In the genomic region with DNA sequence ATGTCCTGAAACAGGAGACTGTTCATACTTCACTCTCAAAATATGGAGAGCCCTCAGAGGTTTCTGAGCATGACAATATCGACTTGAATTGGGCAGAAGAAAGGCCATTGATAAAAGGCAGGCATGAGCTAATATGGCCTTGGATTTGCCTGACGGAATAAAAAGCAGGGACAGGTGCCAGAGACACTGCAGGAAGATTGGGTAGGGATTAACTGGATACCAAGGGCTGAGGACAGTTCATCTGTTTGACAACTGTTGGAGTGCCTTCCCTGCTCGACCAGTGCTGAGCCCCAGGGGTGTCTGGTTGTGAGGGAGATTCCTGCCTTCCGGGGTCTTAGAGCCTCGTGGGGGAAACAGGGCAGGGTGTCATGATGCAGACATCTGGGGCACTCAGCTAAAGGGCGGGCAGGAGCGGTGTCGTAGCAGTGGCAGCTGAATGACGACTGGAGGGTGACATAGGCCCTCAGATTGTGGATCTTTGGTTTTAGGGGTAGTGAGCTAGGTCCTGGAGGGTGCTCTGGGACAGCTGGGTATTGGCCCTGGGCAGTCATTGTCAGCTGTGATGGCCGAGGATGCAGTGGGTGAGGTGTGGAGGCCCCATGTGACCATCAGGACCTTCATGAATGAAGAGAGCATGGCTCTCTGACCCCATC, we compare ENCODE assay signal across 15 cellular contexts. TPM values are rescaled to one million over a fixed set of nuclear protein-coding genes. Genes with fewer than 3 reads are reported as not detected.
DNase-seq lines count a peak whose midpoint lies in the region; ATAC-seq, FAIRE-seq and TF ChIP-seq lines count a peak whose summit lies in the region.
"Had no signal": no experiment of that assay in that cellular context is flagged by ENCODE, and none has a peak within 500 bp of the region (broad histone marks: within the 10 kb centered on the region; RNA-seq: fewer than 3 reads in every experiment).

No MANE protein-coding gene starts in this region.

- intact Hi-C loops in activated CD4-positive, alpha-beta memory T cell treated with anti-CD3 and anti-CD28 coated beads for 36 hours (cut with micrococcal nuclease) = no loop called here
- intact Hi-C loops in K562 (cut with micrococcal nuclease) (no loop called here), psoas muscle (cut with DNase I) (loop anchor here in 1 of 2 donors (5.0 kb wide), 1 partner anchor 40 kb away; no protein-coding TSS in a partner anchor)

- H2AFZ ChIP-seq in OCI-LY1 (ENCODE audit: low read length) = no peak overlapping the region
- H2AFZ ChIP-seq in K562 (ENCODE audit: low read depth, low read length) = no peak overlapping the region

- H3K9ac ChIP-seq in OCI-LY1 (ENCODE audit: low read length) (peak overlapping the region; percentile 36; the same call in 1 of the 2 replicates), K562 (ENCODE audit: insufficient read depth in 1 of 2, low read depth in 2 of 2, low read length in 2 of 2) (peak overlapping the region in 1 of 2 experiments; percentile 46; a peak in 2 of 4 replicates)

- H3K36me3 ChIP-seq in OCI-LY1 (ENCODE audit: insufficient read depth, low read length) (peaks cover 10% of the 10 kb centered on the region; the same call in 1 of the 2 replicates), K562 (ENCODE audit: control insufficient read depth, insufficient read depth, low read length) (peaks cover 33% of the 10 kb centered on the region; the same call in 2 of the 3 replicates), psoas muscle (ENCODE audit: insufficient read depth in 1 of 2, low read depth in 1 of 2) (no peaks in the 10 kb centered on the region), MG63 (peaks cover 13% of the 10 kb centered on the region)
- H3K36me3 ChIP-seq: left lung had no signal

- in situ Hi-C loops in K562 (cut with MboI) = no loop called here

- TF ChIP-seq CTCF in OCI-LY1 (IDR thresholded peaks at IDR 0.05; ENCODE audit: low read length) (no peak), K562 (IDR thresholded peaks at IDR 0.05 in 2 of 3, conservative IDR thresholded peaks at IDR 0.05 in 1 of 3; ENCODE audit: insufficient read depth in 2 of 3, low read depth in 1 of 3, low read length in 3 of 3) (no peak), psoas muscle (IDR thresholded peaks at IDR 0.05) (no peak)

- H3K4me1 Mint-ChIP-seq in activated CD4-positive, alpha-beta memory T cell treated with anti-CD3 and anti-CD28 coated beads for 36 hours (ENCODE audit: low read depth) = peaks cover 68% of the 10 kb centered on the region
- H3K4me1 Mint-ChIP-seq in activated CD4-positive, alpha-beta memory T cell treated with anti-CD3 and anti-CD28 coated beads, Interleukin-2, amount 10 ng/mL, durations not matched to agents 7 days and 5 days = peaks cover 52% of the 10 kb centered on the region

- peaks cover 12% of the 10 kb centered on the region for H3K36me3 Mint-ChIP-seq in activated CD4-positive, alpha-beta memory T cell treated with anti-CD3 and anti-CD28 coated beads for 36 hours
- H3K36me3 Mint-ChIP-seq in activated CD4-positive, alpha-beta memory T cell treated with anti-CD3 and anti-CD28 coated beads, Interleukin-2, amount 10 ng/mL, durations not matched to agents 7 days and 5 days (ENCODE audit: low read depth) = peaks cover 27% of the 10 kb centered on the region

- POLR2A ChIA-PET in activated CD4-positive, alpha-beta memory T cell treated with anti-CD3 and anti-CD28 coated beads for 36 hours (lab: Charles Lee) = interaction anchor here (0.6 to 1.6 kb wide), 2 partner anchors 10 to 73 kb away, joined by 3 to 7 read pairs; no protein-coding TSS in a partner anchor
- POLR2A ChIA-PET in activated CD4-positive, alpha-beta memory T cell treated with anti-CD3 and anti-CD28 coated beads, Interleukin-2, amount 10 ng/mL, durations not matched to agents 7 days and 5 days (lab: Charles Lee) = interaction anchor here (1.5 kb wide), 1 partner anchor 11 kb away, joined by 6 read pairs; no protein-coding TSS in a partner anchor
- POLR2A ChIA-PET in K562 (lab: Yijun Ruan, JAX) = interaction anchor here (0.6 to 3.4 kb wide), 10 partner anchors 8 to 49 kb away, joined by 3 to 27 read pairs (median 4); a partner anchor contains a TSS

- H3K79me2 ChIP-seq in OCI-LY1 (ENCODE audit: insufficient read depth, low read length) = peaks cover 97% of the 10 kb centered on the region
- H3K79me2 ChIP-seq in K562 (ENCODE audit: control insufficient read depth, insufficient read depth, low read length) = peaks cover 98% of the 10 kb centered on the region

- no peak for TF ChIP-seq POLR2A in K562 (conservative IDR thresholded peaks at IDR 0.05)
- no peak for TF ChIP-seq POLR2A in GM18505 (IDR thresholded peaks at IDR 0.05; ENCODE audit: borderline replicate concordance, extremely low read depth, insufficient read depth, insufficient read length)

- no peaks in the 10 kb centered on the region for H3F3A ChIP-seq in OCI-LY1 (ENCODE audit: insufficient read depth, low read length)

- TF ChIP-seq EP300 in K562 (IDR thresholded peaks at IDR 0.05; ENCODE audit: low read length) = no peak

- no peaks in the 10 kb centered on the region for H4K20me1 ChIP-seq in OCI-LY1 (ENCODE audit: insufficient read depth, low read length)
- H4K20me1 ChIP-seq in K562 (replicated peaks; ENCODE audit: control insufficient read depth, insufficient read depth, low read length) = peaks cover 51% of the 10 kb centered on the region

- FAIRE-seq in K562 (lab: Jason Lieb, UNC) = no peak
- FAIRE-seq: A549 had no signal

- peak overlapping the region; percentile 72 for H3K27ac ChIP-seq in OCI-LY1 (ENCODE audit: low read depth, low read length, poor library complexity, severe bottlenecking)
- no peak overlapping the region for H3K27ac ChIP-seq in K562 (ENCODE audit: extremely low read depth, low read depth, low read length)
- peak overlapping the region; percentile 16 for H3K27ac ChIP-seq in psoas muscle
- H3K27ac ChIP-seq: A549, left lung had no signal

- peaks cover 57% of the 10 kb centered on the region for H3K4me1 ChIP-seq in OCI-LY1 (ENCODE audit: insufficient read depth, low read length, severe bottlenecking)
- peaks cover 0 to 16% of the 10 kb centered on the region in 2 experiments; a peak in 2 of 5 replicates for H3K4me1 ChIP-seq in K562 (replicated peaks in 1 of 2; ENCODE audit: control insufficient read depth in 2 of 2, insufficient read depth in 2 of 2, low read length in 2 of 2)
- peaks cover 46% of the 10 kb centered on the region for H3K4me1 ChIP-seq in psoas muscle
- H3K4me1 ChIP-seq: A549 had no signal

- no peak for DNase-seq in activated CD4-positive, alpha-beta memory T cell treated with anti-CD3 and anti-CD28 coated beads for 36 hours
- no peak for DNase-seq in activated CD4-positive, alpha-beta memory T cell treated with anti-CD3 and anti-CD28 coated beads, Interleukin-2, amount 10 ng/mL, durations not matched to agents 7 days and 5 days
- no peak for DNase-seq in K562 (ENCODE audit: extremely low read depth in 1 of 4, low spot score in 3 of 4)
- DNase-seq in psoas muscle = no peak
- no peak for DNase-seq in GOT3 (lab: John Stamatoyannopoulos, UW)
- no peak for DNase-seq in MG63
- DNase-seq: activated naive CD4-positive, alpha-beta T cell treated with Interleukin-2 at 50 U/mL for 16 hours; hippocampal formation; Kasumi-1; left lung; NCI-H2171 had no signal

- peak overlapping the region; percentile 46 for H3K27ac Mint-ChIP-seq in activated CD4-positive, alpha-beta memory T cell treated with anti-CD3 and anti-CD28 coated beads for 36 hours
- no peak overlapping the region for H3K27ac Mint-ChIP-seq in activated CD4-positive, alpha-beta memory T cell treated with anti-CD3 and anti-CD28 coated beads, Interleukin-2, amount 10 ng/mL, durations not matched to agents 7 days and 5 days

- H3K9me2 ChIP-seq in OCI-LY1 (ENCODE audit: low read depth, low read length) = no peaks in the 10 kb centered on the region

- no TSS peak for BruUV-seq in K562 (replicated peaks; lab: Mats Ljungman, UMichigan)

- CTCF ChIA-PET in activated CD4-positive, alpha-beta memory T cell treated with anti-CD3 and anti-CD28 coated beads for 36 hours (lab: Charles Lee) = interaction anchor here (1.0 to 2.2 kb wide), 2 partner anchors 11 to 73 kb away, joined by 3 to 9 read pairs; no protein-coding TSS in a partner anchor
- CTCF ChIA-PET in activated CD4-positive, alpha-beta memory T cell treated with anti-CD3 and anti-CD28 coated beads, Interleukin-2, amount 10 ng/mL, durations not matched to agents 7 days and 5 days (lab: Charles Lee) = interaction anchor here (1.1 kb wide), 1 partner anchor 73 kb away, joined by 3 read pairs; no protein-coding TSS in a partner anchor
- CTCF ChIA-PET in K562 (lab: Yijun Ruan, JAX; ENCODE audit: low intra/inter-chr PET ratio) = no interaction called here

- H3K27me3 Mint-ChIP-seq in activated CD4-positive, alpha-beta memory T cell treated with anti-CD3 and anti-CD28 coated beads for 36 hours = no peaks in the 10 kb centered on the region
- H3K27me3 Mint-ChIP-seq in activated CD4-positive, alpha-beta memory T cell treated with anti-CD3 and anti-CD28 coated beads, Interleukin-2, amount 10 ng/mL, durations not matched to agents 7 days and 5 days = no peaks in the 10 kb centered on the region

- H3K9me3 ChIP-seq in OCI-LY1 (ENCODE audit: low read length) (no peaks in the 10 kb centered on the region), K562 (replicated peaks; ENCODE audit: control insufficient read depth, insufficient read depth, low read depth, low read length) (no peaks in the 10 kb centered on the region), psoas muscle (no peaks in the 10 kb centered on the region), MG63 (no peaks in the 10 kb centered on the region; the same call in 1 of the 2 replicates)
- H3K9me3 ChIP-seq: A549, left lung had no signal

- H3K4me2 ChIP-seq in OCI-LY1 (ENCODE audit: low read length) (peak overlapping the region; percentile 52), K562 (ENCODE audit: insufficient read depth, low read length) (no peak overlapping the region)
- H3K4me2 ChIP-seq: A549 had no signal

- H3K9me3 Mint-ChIP-seq in activated CD4-positive, alpha-beta memory T cell treated with anti-CD3 and anti-CD28 coated beads for 36 hours = no peaks in the 10 kb centered on the region
- H3K9me3 Mint-ChIP-seq in activated CD4-positive, alpha-beta memory T cell treated with anti-CD3 and anti-CD28 coated beads, Interleukin-2, amount 10 ng/mL, durations not matched to agents 7 days and 5 days = no peaks in the 10 kb centered on the region

- H3K4me3 Mint-ChIP-seq in activated CD4-positive, alpha-beta memory T cell treated with anti-CD3 and anti-CD28 coated beads for 36 hours = no peak overlapping the region
- H3K4me3 Mint-ChIP-seq in activated CD4-positive, alpha-beta memory T cell treated with anti-CD3 and anti-CD28 coated beads, Interleukin-2, amount 10 ng/mL, durations not matched to agents 7 days and 5 days = no peak overlapping the region

- H3K27me3 ChIP-seq in OCI-LY1 (ENCODE audit: insufficient read depth, low read length) (no peaks in the 10 kb centered on the region), K562 (ENCODE audit: control insufficient read depth in 2 of 2, insufficient read depth in 2 of 2, low read length in 2 of 2) (no peaks in the 10 kb centered on the region), psoas muscle (ENCODE audit: insufficient read depth in 3 of 3, low read length in 2 of 3) (no peaks in the 10 kb centered on the region), MG63 (no peaks in the 10 kb centered on the region)
- H3K27me3 ChIP-seq: left lung had no signal

- no peak for TF ChIP-seq RAD21 in K562 (CRISPR knock-in tag; conservative IDR thresholded peaks at IDR 0.05 in 1 of 2, IDR thresholded peaks at IDR 0.05 in 1 of 2)

- ATAC-seq in K562 (peak; percentile 7; the same call in 1 of the 3 replicates), psoas muscle (peak; percentile 57 to 74 (median 72)), GM18505 (IDR thresholded peaks at IDR 0.05; ENCODE audit: unreplicated experiment) (no peak)
- ATAC-seq: A549, esophagus mucosa, left lung had no signal

- 73% methylated on average over 9 of the region's 10 CpGs for WGBS in K562 (ENCODE audit: insufficient coverage, low coverage, missing lambda C conversion rate)
- 25 to 37% (median 25%) methylated on average over 10 of the region's 10 CpGs for WGBS in psoas muscle, 3 donors

- peaks cover 8% of the 10 kb centered on the region for H3K9me1 ChIP-seq in K562 (ENCODE audit: control insufficient read depth, insufficient read depth, low read length)

- peak overlapping the region; percentile 16 for H3K4me3 ChIP-seq in OCI-LY1 (ENCODE audit: low read depth, low read length, poor library complexity, severe bottlenecking)
- no peak overlapping the region for H3K4me3 ChIP-seq in K562
- H3K4me3 ChIP-seq in psoas muscle = no peak overlapping the region
- no peak overlapping the region for H3K4me3 ChIP-seq in MG63
- H3K4me3 ChIP-seq: A549, left lung had no signal

RNA-seq across cellular contexts. Expression of a gene that starts 12.3 kb away (rescaled TPM):
- 100 to 1,000 TPM; 114 TPM for total RNA-seq in activated CD4-positive, alpha-beta memory T cell treated with anti-CD3 and anti-CD28 coated beads for 36 hours
- 100 to 1,000 TPM; 109 to 113 TPM for total RNA-seq in activated CD4-positive, alpha-beta memory T cell treated with anti-CD3 and anti-CD28 coated beads, Interleukin-2, amount 10 ng/mL, durations not matched to agents 7 days and 5 days
- 64.2 and 71.9 TPM in 2 replicates for total RNA-seq in K562 (2011; cell fraction: chromatin; rRNA removed; ENCODE audit: low replicate concordance)
- total RNA-seq in K562 (2011; cell fraction: nucleolus; rRNA removed) = 40.3 and 42.0 TPM in 2 replicates
- 44.1 and 58.8 TPM in 2 replicates for total RNA-seq in K562 (2011; cell fraction: nucleoplasm; rRNA removed)
- 114 and 141 TPM in 2 replicates for total RNA-seq in K562 (2014; rRNA removed)
- total RNA-seq in K562 (2014; rRNA removed; fragmentation: Illumina TruSeq; extraction: Trizol) = 36.3 and 39.2 TPM in 2 replicates
- total RNA-seq in K562 (2015; rRNA removed; fragmentation: Illumina TruSeq; extraction: Trizol) = 61.2 and 65.5 TPM in 2 replicates
- total RNA-seq in K562 (2021) = 215 and 226 TPM in 2 replicates
- 25.4 and 33.0 TPM in 2 replicates for polyA plus RNA-seq in K562 (2011; rRNA removed)
- 21.1 and 45.0 TPM in 2 replicates for polyA plus RNA-seq in K562 (2011; cell fraction: cytosol; rRNA removed)
- 23.6 and 33.3 TPM in 2 replicates for polyA plus RNA-seq in K562 (2011; cell fraction: nucleus; rRNA removed)
- 44.9 and 60.8 TPM in 2 replicates for polyA plus RNA-seq in K562 (2012)
- polyA plus RNA-seq in K562 (2014; fragmentation: Illumina TruSeq; extraction: Trizol) = 44.2 and 80.9 TPM in 2 replicates
- polyA plus RNA-seq in K562 (2014; fragmentation: Nextera tagmentation; extraction: Ambion mirVana) = 1 to 10 TPM; 2.4 to 5.1 TPM
- 88.4 and 112 TPM in 2 replicates for polyA plus RNA-seq in K562 (2014; rRNA removed)
- polyA minus RNA-seq in K562 (2011; rRNA and poly(A)+ RNA removed) = 33.1 and 40.4 TPM in 2 replicates
- 55.4 and 91.3 TPM in 2 replicates for polyA minus RNA-seq in K562 (2011; cell fraction: cytosol; rRNA and poly(A)+ RNA removed)
- 12.5 and 17.4 TPM in 2 replicates for polyA minus RNA-seq in K562 (2011; cell fraction: nucleus; rRNA and poly(A)+ RNA removed)
- 10 to 100 TPM; 25.3 to 65.9 (median 55.6) TPM for total RNA-seq in psoas muscle
- polyA plus RNA-seq in psoas muscle = 10 to 100 TPM; 18.5 to 43.4 (median 32.5) TPM
- total RNA-seq in MG63 (2014; rRNA removed; shearing (Covaris generic); ENCODE audit: low replicate concordance) = 46.3 and 69.1 TPM in 2 replicates
